ENCODE assay signal across 10 cellular contexts in the genomic region with DNA sequence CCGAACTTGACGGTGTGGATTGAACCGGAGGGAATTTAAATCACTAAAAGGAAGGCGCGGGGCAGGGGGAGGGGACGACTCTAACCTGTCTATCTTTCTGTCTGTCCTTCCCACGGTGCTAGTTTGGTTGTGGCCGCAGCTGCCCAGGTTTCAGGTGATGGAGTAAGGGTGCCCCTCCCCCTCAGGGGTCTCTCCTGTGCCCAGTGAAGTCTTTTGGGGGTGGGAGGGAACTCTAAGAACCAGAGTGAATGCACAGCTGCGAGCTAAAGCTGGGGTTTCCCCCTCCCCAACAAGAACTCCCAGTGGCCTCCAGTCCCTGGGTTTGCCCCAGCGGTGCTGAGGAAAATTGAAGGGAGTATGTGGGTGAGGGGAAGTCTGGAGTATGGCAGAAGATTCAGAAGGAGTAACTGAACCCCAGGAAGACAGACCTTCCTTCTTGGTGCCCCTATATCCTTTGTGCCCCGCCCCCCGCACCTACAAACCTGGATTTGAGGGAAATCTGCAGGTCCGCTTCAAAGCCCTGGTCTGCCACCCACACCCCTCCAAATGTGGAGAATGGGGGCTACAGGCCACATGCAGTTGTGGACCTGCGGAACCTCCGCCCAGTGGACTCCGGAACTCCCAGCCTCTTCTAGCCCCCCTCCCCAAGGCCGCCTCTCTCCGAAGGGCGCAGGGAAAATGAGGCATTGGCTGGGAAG.
DNase-seq lines count a peak whose midpoint lies in the region; ATAC-seq lines count a peak whose summit lies in the region.
"Had no signal": no experiment of that assay in that cellular context is flagged by ENCODE, and none has a peak within 500 bp of the region (broad histone marks: within the 10 kb centered on the region; RNA-seq: fewer than 3 reads in every experiment).

No MANE protein-coding gene starts in this region.

- no peaks in the 10 kb centered on the region for H3K36me3 Mint-ChIP-seq in T-helper 2 cell treated with Interferon-gamma antibody and Interleukin-4, amounts not matched to agents 5 μg/mL and 100 μg/mL, for 36 hours (ENCODE audit: low read depth)
- no peaks in the 10 kb centered on the region for H3K36me3 Mint-ChIP-seq in stimulated activated memory B cell treated with anti-CD40 and anti-IgM and Interleukin-4, amounts not matched to agents 10 μg/mL and 1 μg/mL and 100 μg/mL, for 72 hours

- H3K9ac ChIP-seq in SK-N-MC (ENCODE audit: insufficient read length), result peak overlapping the region; percentile 91
- H3K9ac ChIP-seq in iPS-15b (ENCODE audit: low read depth, low read length), result no peak overlapping the region

- peak overlapping the region; percentile 87 for H3K27ac ChIP-seq in SK-N-MC

- no peaks in the 10 kb centered on the region for H3K4me1 ChIP-seq in iPS-15b (ENCODE audit: control insufficient read depth, insufficient read depth, low read length)

- H3K4me3 ChIP-seq in SK-N-MC, result peak overlapping the region; percentile 81
- H3K4me3 ChIP-seq in iPS-15b (ENCODE audit: low read depth, low read length), result peak overlapping the region; percentile 32

- H3K36me3 ChIP-seq in SK-N-MC (ENCODE audit: insufficient read depth, low read length) (no peaks in the 10 kb centered on the region), iPS-15b (ENCODE audit: control insufficient read depth, insufficient read depth, low read length) (no peaks in the 10 kb centered on the region)

- no peak for ATAC-seq in stimulated activated memory B cell treated with anti-CD40 and anti-IgM and Interleukin-4, amounts not matched to agents 10 μg/mL and 1 μg/mL and 100 μg/mL, for 72 hours
- ATAC-seq in HG02970 (IDR thresholded peaks at IDR 0.05; ENCODE audit: low FRiP score, unreplicated experiment), result no peak

- DNase-seq in T-helper 2 cell treated with Interferon-gamma antibody and Interleukin-4, amounts not matched to agents 5 μg/mL and 100 μg/mL, for 36 hours (ENCODE audit: low spot score), result no peak
- DNase-seq in T-helper 2 cell, result no peak
- no peak for DNase-seq in SK-N-MC (ENCODE audit: low read depth, low spot score)
- DNase-seq in NCI-H1930 (lab: John Stamatoyannopoulos, UW), result no peak
- no peak for DNase-seq in NCI-H2171 treated with DMSO at 0.1 percent for 48 hours (lab: John Stamatoyannopoulos, UW)
- DNase-seq: NCI-H345 had no signal

- peak overlapping the region; percentile 77 for H3K4me3 Mint-ChIP-seq in T-helper 2 cell treated with Interferon-gamma antibody and Interleukin-4, amounts not matched to agents 5 μg/mL and 100 μg/mL, for 36 hours
- H3K4me3 Mint-ChIP-seq in stimulated activated memory B cell treated with anti-CD40 and anti-IgM and Interleukin-4, amounts not matched to agents 10 μg/mL and 1 μg/mL and 100 μg/mL, for 72 hours, result peak overlapping the region; percentile 89

- H3K27me3 Mint-ChIP-seq in T-helper 2 cell treated with Interferon-gamma antibody and Interleukin-4, amounts not matched to agents 5 μg/mL and 100 μg/mL, for 36 hours (ENCODE audit: low read depth), result peaks cover 90% of the 10 kb centered on the region
- peaks cover 98% of the 10 kb centered on the region for H3K27me3 Mint-ChIP-seq in stimulated activated memory B cell treated with anti-CD40 and anti-IgM and Interleukin-4, amounts not matched to agents 10 μg/mL and 1 μg/mL and 100 μg/mL, for 72 hours

- H3K27me3 ChIP-seq in iPS-15b (ENCODE audit: control insufficient read depth, insufficient read depth, low read length), result peaks cover 100% of the 10 kb centered on the region

- no peaks in the 10 kb centered on the region for H3K9me3 Mint-ChIP-seq in T-helper 2 cell treated with Interferon-gamma antibody and Interleukin-4, amounts not matched to agents 5 μg/mL and 100 μg/mL, for 36 hours
- no peaks in the 10 kb centered on the region for H3K9me3 Mint-ChIP-seq in stimulated activated memory B cell treated with anti-CD40 and anti-IgM and Interleukin-4, amounts not matched to agents 10 μg/mL and 1 μg/mL and 100 μg/mL, for 72 hours
- H3K9me3 Mint-ChIP-seq: activated naive CD4-positive, alpha-beta T cell treated with anti-CD3 and anti-CD28 coated beads, Interleukin-2, amount 50 U/mL, for 72 hours had no signal

- H3K27ac Mint-ChIP-seq in T-helper 2 cell treated with Interferon-gamma antibody and Interleukin-4, amounts not matched to agents 5 μg/mL and 100 μg/mL, for 36 hours, result no peak overlapping the region
- H3K27ac Mint-ChIP-seq in stimulated activated memory B cell treated with anti-CD40 and anti-IgM and Interleukin-4, amounts not matched to agents 10 μg/mL and 1 μg/mL and 100 μg/mL, for 72 hours, result peak overlapping the region; percentile 63
- H3K27ac Mint-ChIP-seq: activated naive CD4-positive, alpha-beta T cell treated with anti-CD3 and anti-CD28 coated beads, Interleukin-2, amount 50 U/mL, for 72 hours had no signal

- H3K4me1 Mint-ChIP-seq in T-helper 2 cell treated with Interferon-gamma antibody and Interleukin-4, amounts not matched to agents 5 μg/mL and 100 μg/mL, for 36 hours (ENCODE audit: low read depth), result peaks cover 14% of the 10 kb centered on the region
- peaks cover 36% of the 10 kb centered on the region for H3K4me1 Mint-ChIP-seq in stimulated activated memory B cell treated with anti-CD40 and anti-IgM and Interleukin-4, amounts not matched to agents 10 μg/mL and 1 μg/mL and 100 μg/mL, for 72 hours

- no peaks in the 10 kb centered on the region for H3K9me3 ChIP-seq in SK-N-MC (ENCODE audit: low read depth, low read length)
- no peaks in the 10 kb centered on the region for H3K9me3 ChIP-seq in iPS-15b (ENCODE audit: control insufficient read depth, insufficient read depth, low read length)
